Comparison of ENCODE assay signal across 8 cellular contexts in the genomic region with DNA sequence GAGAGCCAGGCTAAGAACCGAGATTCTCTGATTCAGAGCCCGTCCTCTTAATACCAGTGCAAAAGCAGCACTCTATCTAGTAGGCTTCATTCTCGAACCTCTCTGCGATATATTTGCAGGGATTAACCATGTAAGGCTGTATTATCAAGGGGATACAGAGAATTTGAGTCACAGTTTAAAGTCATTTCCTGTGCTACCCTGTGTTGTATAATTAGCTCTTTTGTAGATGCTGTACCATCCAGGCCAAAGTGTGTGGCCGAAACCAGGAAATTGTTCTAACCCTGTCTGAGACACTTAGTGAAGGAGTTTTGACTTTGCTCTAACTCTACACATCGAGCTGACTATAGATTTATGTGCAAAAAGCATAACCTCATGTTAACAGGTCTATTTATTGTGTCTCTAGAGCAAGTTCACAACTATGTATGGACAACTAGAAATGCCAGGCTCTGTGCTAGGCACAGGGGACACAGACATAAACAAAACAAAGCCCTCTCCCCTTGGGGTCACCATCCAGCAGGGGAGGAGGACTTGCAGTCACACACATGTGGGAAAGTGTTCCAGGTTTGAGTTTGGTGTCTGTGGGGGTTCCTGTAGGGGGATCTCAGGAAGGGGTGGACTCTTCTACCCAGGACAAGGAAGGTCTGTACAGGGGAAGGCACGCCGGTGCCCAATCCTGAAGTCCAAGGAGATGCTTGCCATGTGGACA.
DNase-seq lines count a peak whose midpoint lies in the region; ATAC-seq, FAIRE-seq and TF ChIP-seq lines count a peak whose summit lies in the region.

No MANE protein-coding gene starts in this region.

- H3K4me3 Mint-ChIP-seq in activated CD8-positive, alpha-beta T cell treated with anti-CD3 and anti-CD28 coated beads for 36 hours = peak overlapping the region; percentile 62

- no peak overlapping the region for H3K4me3 ChIP-seq in HepG2 (replicated peaks in 1 of 3; ENCODE audit: insufficient read depth in 1 of 3, low read depth in 2 of 3, low read length in 3 of 3)
- no peak overlapping the region for H3K4me3 ChIP-seq in urinary bladder (ENCODE audit: low read depth, low read length)

- intact Hi-C loops in activated CD8-positive, alpha-beta T cell treated with anti-CD3 and anti-CD28 coated beads for 36 hours (cut with micrococcal nuclease) = loop anchor here (2.0 kb wide), 2 partner anchors 37 to 75 kb away; no protein-coding TSS in a partner anchor
- intact Hi-C loops in HepG2 (cut with micrococcal nuclease; ENCODE audit: unreplicated experiment) = no loop called here

- TF ChIP-seq CTCF in activated CD8-positive, alpha-beta T cell treated with anti-CD3 and anti-CD28 coated beads for 36 hours (IDR thresholded peaks at IDR 0.05) = no peak
- TF ChIP-seq CTCF in HepG2 (CRISPR knock-in tag; IDR thresholded peaks at IDR 0.05) = no peak

- no peak for DNase-seq in activated CD4-positive, CD25-positive, alpha-beta regulatory T cell (lab: John Stamatoyannopoulos, UW)
- peak; percentile 88 for DNase-seq in activated CD8-positive, alpha-beta T cell treated with anti-CD3 and anti-CD28 coated beads for 36 hours
- DNase-seq in HepG2 (ENCODE audit: low spot score) = no peak
- no peak for DNase-seq in left lobe of liver (ENCODE audit: low spot score)
- no peak for DNase-seq in SIG-M5 treated with dmso at 0.1 percent for 504 hours (lab: John Stamatoyannopoulos, UW; ENCODE audit: unreplicated experiment)

- in situ Hi-C loops in HepG2 (cut with HindIII; ENCODE audit: extremely low pct_ligation_motif_present, low pct_unique_long_range_greater_than_20kb) = no loop called here

- no peaks in the 10 kb centered on the region for H3K9me3 ChIP-seq in HepG2 (ENCODE audit: low read length)

- CTCF ChIA-PET in activated CD8-positive, alpha-beta T cell treated with anti-CD3 and anti-CD28 coated beads for 36 hours (lab: Charles Lee) = interaction anchor here (1.6 to 8.4 kb wide), 3 partner anchors 13 to 59 kb away, joined by 3 to 88 read pairs (median 13); no protein-coding TSS in a partner anchor
- CTCF ChIA-PET in HepG2 (lab: Yijun Ruan, JAX; ENCODE audit: low intra/inter-chr PET ratio, low total read pairs) = no interaction called here

- WGBS in HepG2 (ENCODE audit: low lambda C conversion rate) = 95% methylated on average over 8 of the region's 8 CpGs
- 68% methylated on average over 8 of the region's 8 CpGs for WGBS in urinary bladder

- H3K9ac ChIP-seq in HepG2 (ENCODE audit: insufficient read depth, low read depth, low read length) = no peak overlapping the region

- H3K79me2 ChIP-seq in HepG2 (ENCODE audit: insufficient read depth, low read length) = no peaks in the 10 kb centered on the region

- peaks cover 10% of the 10 kb centered on the region for H3K9me3 Mint-ChIP-seq in activated CD8-positive, alpha-beta T cell treated with anti-CD3 and anti-CD28 coated beads for 36 hours

- H3K27me3 ChIP-seq in HepG2 (ENCODE audit: control insufficient read depth in 1 of 2, insufficient read depth in 2 of 2, low read length in 2 of 2) = no peaks in the 10 kb centered on the region

- H3K27ac Mint-ChIP-seq in activated CD8-positive, alpha-beta T cell treated with anti-CD3 and anti-CD28 coated beads for 36 hours = peak overlapping the region; percentile 96

- TF ChIP-seq EP300 in HepG2 (IDR thresholded peaks at IDR 0.05; ENCODE audit: low read depth in 2 of 2, low read length in 2 of 2) (no peak), HepG2 (CRISPR knock-in tag; IDR thresholded peaks at IDR 0.05; ENCODE audit: borderline replicate concordance) (no peak)

- no TSS peak for BruUV-seq in HepG2 (replicated peaks; lab: Mats Ljungman, UMichigan)

- TF ChIP-seq RAD21 in HepG2 (CRISPR knock-in tag; IDR thresholded peaks at IDR 0.05) = no peak

- no peaks in the 10 kb centered on the region; a peak in 1 of 5 replicates for H3K36me3 ChIP-seq in HepG2 (replicated peaks in 1 of 2; ENCODE audit: control insufficient read depth in 1 of 2, insufficient read depth in 2 of 2, low read length in 2 of 2)
- H3K36me3 ChIP-seq in urinary bladder (ENCODE audit: insufficient read depth) = no peaks in the 10 kb centered on the region

- H3K4me1 ChIP-seq in HepG2 (ENCODE audit: insufficient read depth, low read length) = peaks cover 75% of the 10 kb centered on the region
- peaks cover 2% of the 10 kb centered on the region for H3K4me1 ChIP-seq in urinary bladder (ENCODE audit: insufficient read depth)

- H3K4me1 Mint-ChIP-seq in activated CD8-positive, alpha-beta T cell treated with anti-CD3 and anti-CD28 coated beads for 36 hours (ENCODE audit: low read depth) = peaks cover 89% of the 10 kb centered on the region

- H3K27me3 Mint-ChIP-seq in activated CD8-positive, alpha-beta T cell treated with anti-CD3 and anti-CD28 coated beads for 36 hours = peaks cover 2% of the 10 kb centered on the region

- TF ChIP-seq POLR2A in HepG2 (IDR thresholded peaks at IDR 0.05; ENCODE audit: insufficient read depth in 1 of 2, low read depth in 2 of 2, low read length in 2 of 2) = no peak

- peak; percentile 30 for FAIRE-seq in HepG2 (lab: Jason Lieb, UNC)

- peaks cover 75% of the 10 kb centered on the region for H3K36me3 Mint-ChIP-seq in activated CD8-positive, alpha-beta T cell treated with anti-CD3 and anti-CD28 coated beads for 36 hours (ENCODE audit: low read depth)

- H4K20me1 ChIP-seq in HepG2 (ENCODE audit: insufficient read depth, low read length) = no peaks in the 10 kb centered on the region

- H3K4me2 ChIP-seq in HepG2 (ENCODE audit: low read depth, low read length) = no peak overlapping the region

- ATAC-seq in activated CD4-positive, CD25-positive, alpha-beta regulatory T cell treated with anti-CD3 and anti-CD28 coated beads, Interleukin-2, amount 50 U/mL, for 24 hours = peak; percentile 76 to 82
- ATAC-seq in HG03097 (IDR thresholded peaks at IDR 0.05; ENCODE audit: low FRiP score, unreplicated experiment) = peak; percentile 58
- ATAC-seq in activated CD8-positive, alpha-beta T cell treated with anti-CD3 and anti-CD28 coated beads for 36 hours = peak; percentile 72
- ATAC-seq in HepG2 = no peak
- no peak for ATAC-seq in left lobe of liver

- H2AFZ ChIP-seq in HepG2 (ENCODE audit: low read length) = no peak overlapping the region

- POLR2A ChIA-PET in activated CD8-positive, alpha-beta T cell treated with anti-CD3 and anti-CD28 coated beads for 36 hours (lab: Charles Lee) = interaction anchor here (1.2 to 9.2 kb wide), 8 partner anchors 11 to 83 kb away, joined by 3 to 141 read pairs (median 10); no protein-coding TSS in a partner anchor
- POLR2A ChIA-PET in HepG2 (lab: Yijun Ruan, JAX) = interaction anchor here (2.1 to 2.7 kb wide), 2 partner anchors 55 to 180 kb away, joined by 8 to 9 read pairs; no protein-coding TSS in a partner anchor

- H3K27ac ChIP-seq in HepG2 (ENCODE audit: extremely low read length, insufficient read depth, low read length) = no peak overlapping the region
- H3K27ac ChIP-seq in urinary bladder (ENCODE audit: low read depth) = peak overlapping the region; percentile 44

TF ChIP-seq in HepG2, 621 proteins besides CTCF, POLR2A, EP300 and RAD21:
- TF ChIP-seq MXI1 (IDR thresholded peaks at IDR 0.05; ENCODE audit: borderline replicate concordance, low read depth, low read length) (no peak), ZNF446 (CRISPR knock-in tag; IDR thresholded peaks at IDR 0.05) (no peak), ZNF652 (CRISPR knock-in tag; IDR thresholded peaks at IDR 0.05; ENCODE audit: borderline replicate concordance, low read depth) (no peak), ZNF224 (CRISPR knock-in tag; IDR thresholded peaks at IDR 0.05) (no peak), YY1 (IDR thresholded peaks at IDR 0.05; ENCODE audit: insufficient read depth, insufficient replicate concordance, low read depth, low read length) (no peak), ZNF33A (CRISPR knock-in tag; IDR thresholded peaks at IDR 0.05; ENCODE audit: borderline replicate concordance) (no peak), KLF16 (CRISPR knock-in tag; IDR thresholded peaks at IDR 0.05) (no peak), IRF2 (CRISPR knock-in tag; IDR thresholded peaks at IDR 0.05) (no peak), DRAP1 (CRISPR knock-in tag; IDR thresholded peaks at IDR 0.05) (no peak), RCOR2 (CRISPR knock-in tag; IDR thresholded peaks at IDR 0.05) (no peak)

Comparison
In these comparisons a context has a peak if more than half of its experiments do, and no peak if none do; other contexts are left out.
1. ATAC-seq: peak in activated CD4-positive, CD25-positive, alpha-beta regulatory T cell treated with anti-CD3 and anti-CD28 coated beads, Interleukin-2, amount 50 U/mL, for 24 hours (2 of 2), HG03097 (single experiment) and activated CD8-positive, alpha-beta T cell treated with anti-CD3 and anti-CD28 coated beads for 36 hours (single experiment); none in HepG2 (single experiment) and left lobe of liver (single experiment).